Comparison of ENCODE assay signal across 14 cellular contexts in the genomic region with DNA sequence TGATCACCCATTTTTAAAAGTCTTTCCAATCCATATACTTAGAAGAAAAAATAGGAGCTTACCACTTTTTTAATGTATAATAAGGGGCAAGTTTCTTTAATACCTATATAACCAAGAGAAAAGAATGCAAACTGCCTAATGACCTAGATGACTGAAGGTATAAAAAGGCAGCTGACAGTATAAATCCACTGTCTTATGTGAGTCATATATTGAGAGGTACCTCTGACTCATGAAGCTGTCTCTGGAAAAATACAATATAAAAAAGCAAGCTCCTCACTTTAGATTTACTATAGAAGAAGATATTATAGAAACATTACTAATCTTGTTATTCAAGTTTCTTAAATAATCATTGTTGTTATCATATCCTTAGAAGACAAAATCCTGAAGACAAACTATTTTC.
DNase-seq lines count a peak whose midpoint lies in the region; FAIRE-seq and TF ChIP-seq lines count a peak whose summit lies in the region.
"Had no signal": no experiment of that assay in that cellular context is flagged by ENCODE, and none has a peak within 500 bp of the region (broad histone marks: within the 10 kb centered on the region; RNA-seq: fewer than 3 reads in every experiment).

No MANE protein-coding gene starts in this region.

- no peak overlapping the region for H3K9ac ChIP-seq in GM23248

- no peak overlapping the region for H3K4me2 ChIP-seq in GM23248 (ENCODE audit: unreplicated experiment)

- no peak overlapping the region for H2AFZ ChIP-seq in GM23248

- H3K9me3 ChIP-seq in GM23248 (ENCODE audit: low read depth), result no peaks in the 10 kb centered on the region

- peak; percentile 6 for DNase-seq in ACHN
- DNase-seq in GM23248, result peak; percentile 62
- DNase-seq in activated naive CD8-positive, alpha-beta T cell treated with anti-CD3 and anti-CD28 coated beads for 36 hours, result no peak
- DNase-seq in kidney epithelial cell (ENCODE audit: low read depth), result peak; percentile 31
- DNase-seq in T-helper 2 cell treated with Interferon-gamma antibody and Interleukin-4, amounts not matched to agents 5 μg/mL and 100 μg/mL, for 36 hours (ENCODE audit: low spot score), result no peak
- no peak for DNase-seq in NCI-H526 (lab: John Stamatoyannopoulos, UW)
- no peak for DNase-seq in GM12891 (ENCODE audit: insufficient read length, low spot score)
- no peak for DNase-seq in H7
- DNase-seq: AML-193, DND-41, glutamatergic neuron, kidney, NCI-H2107 had no signal

- H3F3A ChIP-seq in GM23248 (ENCODE audit: insufficient read depth), result no peaks in the 10 kb centered on the region

- H3K27ac ChIP-seq in GM23248, result no peak overlapping the region
- H3K27ac ChIP-seq: tibial nerve had no signal

- H3K4me3 ChIP-seq in GM23248 (no peak overlapping the region), kidney epithelial cell (ENCODE audit: low read depth, low read length) (no peak overlapping the region), H7 (ENCODE audit: insufficient read depth, low read depth, low read length) (no peak overlapping the region)
- H3K4me3 ChIP-seq: tibial nerve had no signal

- H3K27me3 ChIP-seq in GM23248 (replicated peaks; ENCODE audit: insufficient read depth) (no peaks in the 10 kb centered on the region; the same call in 1 of the 2 replicates), kidney epithelial cell (ENCODE audit: control insufficient read depth, insufficient read depth, low read length) (no peaks in the 10 kb centered on the region), H7 (ENCODE audit: control insufficient read depth, insufficient read depth, low read length) (no peaks in the 10 kb centered on the region)
- H3K27me3 ChIP-seq: tibial nerve had no signal

- peak overlapping the region; percentile 90 for H3K27ac Mint-ChIP-seq in activated naive CD8-positive, alpha-beta T cell treated with anti-CD3 and anti-CD28 coated beads for 36 hours
- no peak overlapping the region for H3K27ac Mint-ChIP-seq in T-helper 2 cell treated with Interferon-gamma antibody and Interleukin-4, amounts not matched to agents 5 μg/mL and 100 μg/mL, for 36 hours

- H3K27me3 Mint-ChIP-seq in activated naive CD8-positive, alpha-beta T cell treated with anti-CD3 and anti-CD28 coated beads for 36 hours, result no peaks in the 10 kb centered on the region
- no peaks in the 10 kb centered on the region for H3K27me3 Mint-ChIP-seq in T-helper 2 cell treated with Interferon-gamma antibody and Interleukin-4, amounts not matched to agents 5 μg/mL and 100 μg/mL, for 36 hours (ENCODE audit: low read depth)

- peaks cover 3% of the 10 kb centered on the region; the same call in 1 of the 2 replicates for H3K4me1 ChIP-seq in GM23248 (ENCODE audit: insufficient read depth)
- H3K4me1 ChIP-seq: tibial nerve had no signal

- H3K4me3 Mint-ChIP-seq in activated naive CD8-positive, alpha-beta T cell treated with anti-CD3 and anti-CD28 coated beads for 36 hours, result peak overlapping the region; percentile 3
- no peak overlapping the region for H3K4me3 Mint-ChIP-seq in T-helper 2 cell treated with Interferon-gamma antibody and Interleukin-4, amounts not matched to agents 5 μg/mL and 100 μg/mL, for 36 hours

- in situ Hi-C loops in ACHN (cut with HindIII; ENCODE audit: low pct_ligation_motif_present, low pct_unique_long_range_greater_than_20kb, low sequenced_read_pairs) (no loop called here), GM23248 (cut with MboI) (no loop called here)

- no peaks in the 10 kb centered on the region for H4K20me1 ChIP-seq in GM23248 (ENCODE audit: insufficient read depth)

- H3K9me2 ChIP-seq in GM23248 (ENCODE audit: insufficient read depth), result no peaks in the 10 kb centered on the region

- H3K36me3 Mint-ChIP-seq in activated naive CD8-positive, alpha-beta T cell treated with anti-CD3 and anti-CD28 coated beads for 36 hours, result peaks cover 38% of the 10 kb centered on the region
- H3K36me3 Mint-ChIP-seq in T-helper 2 cell treated with Interferon-gamma antibody and Interleukin-4, amounts not matched to agents 5 μg/mL and 100 μg/mL, for 36 hours (ENCODE audit: low read depth), result peaks cover 3% of the 10 kb centered on the region

- no peak for TF ChIP-seq CTCF in kidney epithelial cell (IDR thresholded peaks at IDR 0.05; ENCODE audit: insufficient read depth, low read length, poor library complexity, severe bottlenecking)

- no peaks in the 10 kb centered on the region for H3K79me2 ChIP-seq in GM23248 (ENCODE audit: insufficient read depth)

- H3K4me1 Mint-ChIP-seq in activated naive CD8-positive, alpha-beta T cell treated with anti-CD3 and anti-CD28 coated beads for 36 hours, result peaks cover 42% of the 10 kb centered on the region
- H3K4me1 Mint-ChIP-seq in T-helper 2 cell treated with Interferon-gamma antibody and Interleukin-4, amounts not matched to agents 5 μg/mL and 100 μg/mL, for 36 hours (ENCODE audit: low read depth), result peaks cover 7% of the 10 kb centered on the region

- no peak for FAIRE-seq in GM12891 (lab: Jason Lieb, UNC)
- FAIRE-seq: kidney had no signal

- H3K9me3 Mint-ChIP-seq in activated naive CD8-positive, alpha-beta T cell treated with anti-CD3 and anti-CD28 coated beads for 36 hours, result peaks cover 21% of the 10 kb centered on the region
- peaks cover 17% of the 10 kb centered on the region for H3K9me3 Mint-ChIP-seq in T-helper 2 cell treated with Interferon-gamma antibody and Interleukin-4, amounts not matched to agents 5 μg/mL and 100 μg/mL, for 36 hours

- H3K36me3 ChIP-seq in GM23248 (ENCODE audit: low read depth) (no peaks in the 10 kb centered on the region), kidney epithelial cell (ENCODE audit: control insufficient read depth, insufficient read depth, low read length) (no peaks in the 10 kb centered on the region), H7 (replicated peaks; ENCODE audit: control insufficient read depth, insufficient read depth, low read length) (no peaks in the 10 kb centered on the region)
- H3K36me3 ChIP-seq: tibial nerve had no signal

- TF ChIP-seq POLR2A in GM12891 (IDR thresholded peaks at IDR 0.05; ENCODE audit: low read depth, low read length), result no peak

TF ChIP-seq in GM12891, 5 proteins besides CTCF, POLR2A, EP300 and RAD21:
- no peak for TF ChIP-seq POU2F2 (IDR thresholded peaks at IDR 0.05; ENCODE audit: low read depth, low read length)
- no peak for TF ChIP-seq SPI1 (IDR thresholded peaks at IDR 0.05; ENCODE audit: low read depth, low read length)
- TF ChIP-seq POLR2AphosphoS5 (IDR thresholded peaks at IDR 0.05; ENCODE audit: low read depth, low read length), result no peak
- TF ChIP-seq TAF1 (IDR thresholded peaks at IDR 0.05; ENCODE audit: low read depth, low read length), result no peak
- no peak for TF ChIP-seq PAX5 (IDR thresholded peaks at IDR 0.05; ENCODE audit: insufficient read depth, low read length, severe bottlenecking)

Comparison
In these comparisons a context has a peak if more than half of its experiments do, and no peak if none do; other contexts are left out.
1. DNase-seq: peak in ACHN (single experiment), GM23248 (single experiment) and kidney epithelial cell (single experiment); none in activated naive CD8-positive, alpha-beta T cell treated with anti-CD3 and anti-CD28 coated beads for 36 hours (single experiment), T-helper 2 cell treated with Interferon-gamma antibody and Interleukin-4, amounts not matched to agents 5 μg/mL and 100 μg/mL, for 36 hours (single experiment), NCI-H526 (0 of 2), GM12891 (single experiment) and H7 (single experiment).